8 cellular contexts compared by ENCODE assay signal in the genomic region with DNA sequence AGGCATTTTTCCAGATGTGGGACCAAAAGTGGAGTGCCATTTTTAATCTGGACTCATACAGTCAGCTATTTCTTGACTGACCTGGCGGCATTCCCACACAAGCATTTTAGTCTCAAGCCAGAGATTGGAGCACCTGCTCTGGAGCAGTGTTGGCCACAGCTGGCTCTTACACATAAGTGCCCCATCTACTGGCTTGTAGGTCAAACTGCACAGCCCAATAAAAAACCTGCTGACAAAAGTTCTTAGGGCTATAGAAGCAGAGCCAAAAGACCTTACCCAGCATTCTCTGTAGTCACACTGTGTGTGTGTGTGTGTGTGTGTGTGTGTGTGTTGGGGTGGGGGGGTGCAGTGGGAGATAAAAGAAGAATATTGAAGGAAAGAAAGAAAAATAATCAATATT. TPM values are rescaled to one million over a fixed set of nuclear protein-coding genes. Genes with fewer than 3 reads are reported as not detected.
DNase-seq lines count a peak whose midpoint lies in the region; ATAC-seq and TF ChIP-seq lines count a peak whose summit lies in the region.

No MANE protein-coding gene starts in this region.

- peak; percentile 33 for DNase-seq in activated naive CD4-positive, alpha-beta T cell treated with anti-CD3 and anti-CD28 coated beads, Interleukin-2, amount 10 ng/mL, durations not matched to agents 7 days and 5 days
- no peak for DNase-seq in activated naive CD4-positive, alpha-beta T cell (lab: John Stamatoyannopoulos, UW)
- DNase-seq in GM23338 (ENCODE audit: low spot score) (peak; percentile 83), astrocyte of the cerebellum (ENCODE audit: low read depth) (no peak), C1 segment of cervical spinal cord (lab: John Stamatoyannopoulos, UW) (no peak), cardiac septum (ENCODE audit: low spot score) (no peak)
- DNase-seq in naive thymus-derived CD4-positive, alpha-beta T cell, result peak in 2 of 9 donors; percentile 2 to 11

- H3K4me1 ChIP-seq in GM23338 (ENCODE audit: insufficient read depth) (no peaks in the 10 kb centered on the region), Loucy (ENCODE audit: insufficient read depth, low read length, poor library complexity, severe bottlenecking) (no peaks in the 10 kb centered on the region)
- H3K4me1 ChIP-seq in naive thymus-derived CD4-positive, alpha-beta T cell (ENCODE audit: control insufficient read depth in 2 of 2, insufficient read depth in 2 of 2, low read length in 2 of 2), result no peaks in the 10 kb centered on the region

- H3K36me3 ChIP-seq in GM23338 (ENCODE audit: insufficient read depth) (no peaks in the 10 kb centered on the region), Loucy (ENCODE audit: insufficient read depth, low read length) (no peaks in the 10 kb centered on the region)
- no peaks in the 10 kb centered on the region for H3K36me3 ChIP-seq in naive thymus-derived CD4-positive, alpha-beta T cell (ENCODE audit: control insufficient read depth in 2 of 3, insufficient read depth in 3 of 3, low read length in 3 of 3)

- H3K9ac ChIP-seq in Loucy (ENCODE audit: low read depth, low read length, poor library complexity, severe bottlenecking), result no peak overlapping the region

- no peaks in the 10 kb centered on the region for H3K79me2 ChIP-seq in GM23338 (replicated peaks; ENCODE audit: insufficient read depth)
- H3K79me2 ChIP-seq in Loucy (ENCODE audit: insufficient read depth, low read length), result no peaks in the 10 kb centered on the region

- H3K4me1 Mint-ChIP-seq in activated naive CD4-positive, alpha-beta T cell treated with anti-CD3 and anti-CD28 coated beads, Interleukin-2, amount 10 ng/mL, durations not matched to agents 7 days and 5 days, result peaks cover 3% of the 10 kb centered on the region
- H3K4me1 Mint-ChIP-seq in GM23338, result no peaks in the 10 kb centered on the region
- peaks cover 0 to 5% (median 0%) of the 10 kb centered on the region in 7 donors for H3K4me1 Mint-ChIP-seq in naive thymus-derived CD4-positive, alpha-beta T cell

- H3K4me2 ChIP-seq in GM23338 (no peak overlapping the region), Loucy (ENCODE audit: low read depth, low read length, poor library complexity, severe bottlenecking) (no peak overlapping the region)

- peaks cover 7% of the 10 kb centered on the region; the same call in 1 of the 2 replicates for H3K9me3 ChIP-seq in Loucy (ENCODE audit: insufficient read depth, low read depth, low read length)
- peaks cover 0 to 11% (median 0%) of the 10 kb centered on the region in 3 experiments for H3K9me3 ChIP-seq in naive thymus-derived CD4-positive, alpha-beta T cell (ENCODE audit: control insufficient read depth in 2 of 3, low read length in 3 of 3)

- POLR2A ChIA-PET in naive thymus-derived CD4-positive, alpha-beta T cell (lab: Charles Lee), result no interaction called here

- peaks cover 18% of the 10 kb centered on the region for H3K9me3 Mint-ChIP-seq in activated naive CD4-positive, alpha-beta T cell treated with anti-CD3 and anti-CD28 coated beads, Interleukin-2, amount 10 ng/mL, durations not matched to agents 7 days and 5 days
- H3K9me3 Mint-ChIP-seq in GM23338, result peaks cover 25% of the 10 kb centered on the region
- H3K9me3 Mint-ChIP-seq in naive thymus-derived CD4-positive, alpha-beta T cell, result peaks cover 3 to 46% (median 20%) of the 10 kb centered on the region in 11 donors

- H3K9me2 ChIP-seq in GM23338 (ENCODE audit: insufficient read depth), result 0 out of 2 replicates have a peak, but pooled peaks cover 6% of the 10 kb centered on the region
- no peaks in the 10 kb centered on the region for H3K9me2 ChIP-seq in Loucy (replicated peaks; ENCODE audit: low read depth, low read length)

- no peak overlapping the region for H3K4me3 Mint-ChIP-seq in activated naive CD4-positive, alpha-beta T cell treated with anti-CD3 and anti-CD28 coated beads, Interleukin-2, amount 10 ng/mL, durations not matched to agents 7 days and 5 days
- no peak overlapping the region for H3K4me3 Mint-ChIP-seq in GM23338
- no peak overlapping the region for H3K4me3 Mint-ChIP-seq in naive thymus-derived CD4-positive, alpha-beta T cell

- H3K27ac Mint-ChIP-seq in activated naive CD4-positive, alpha-beta T cell treated with anti-CD3 and anti-CD28 coated beads, Interleukin-2, amount 10 ng/mL, durations not matched to agents 7 days and 5 days, result no peak overlapping the region
- H3K27ac Mint-ChIP-seq in GM23338, result no peak overlapping the region
- H3K27ac Mint-ChIP-seq in naive thymus-derived CD4-positive, alpha-beta T cell, result no peak overlapping the region

- H2AFZ ChIP-seq in GM23338, result peak overlapping the region; percentile 6; the same call in 1 of the 2 replicates
- no peak overlapping the region for H2AFZ ChIP-seq in Loucy (ENCODE audit: low read length)

- H3K27me3 Mint-ChIP-seq in activated naive CD4-positive, alpha-beta T cell treated with anti-CD3 and anti-CD28 coated beads, Interleukin-2, amount 10 ng/mL, durations not matched to agents 7 days and 5 days, result peaks cover 45% of the 10 kb centered on the region
- peaks cover 4% of the 10 kb centered on the region for H3K27me3 Mint-ChIP-seq in GM23338 (ENCODE audit: insufficient read depth, low read depth, poor library complexity)
- H3K27me3 Mint-ChIP-seq in naive thymus-derived CD4-positive, alpha-beta T cell, result peaks cover 17 to 47% (median 43%) of the 10 kb centered on the region in 5 donors

- H3K36me3 Mint-ChIP-seq in activated naive CD4-positive, alpha-beta T cell treated with anti-CD3 and anti-CD28 coated beads, Interleukin-2, amount 10 ng/mL, durations not matched to agents 7 days and 5 days, result no peaks in the 10 kb centered on the region
- peaks cover 16% of the 10 kb centered on the region for H3K36me3 Mint-ChIP-seq in GM23338 (ENCODE audit: low read depth)
- peaks cover 0 to 28% (median 7%) of the 10 kb centered on the region in 5 donors for H3K36me3 Mint-ChIP-seq in naive thymus-derived CD4-positive, alpha-beta T cell

- no peaks in the 10 kb centered on the region for H4K20me1 ChIP-seq in GM23338 (replicated peaks; ENCODE audit: insufficient read depth)
- no peaks in the 10 kb centered on the region for H4K20me1 ChIP-seq in Loucy (ENCODE audit: insufficient read depth, low read length, poor library complexity, severe bottlenecking)

- TF ChIP-seq CTCF in GM23338 (conservative IDR thresholded peaks at IDR 0.05; ENCODE audit: low read depth in 2 of 2), result peak; percentile 62 to 74
- TF ChIP-seq CTCF in Loucy (conservative IDR thresholded peaks at IDR 0.05; ENCODE audit: low read length), result peak; percentile 64
- peak; percentile 49 for TF ChIP-seq CTCF in astrocyte of the cerebellum (IDR thresholded peaks at IDR 0.05; ENCODE audit: low read depth, low read length, missing control alignments)

- H3F3A ChIP-seq in GM23338 (replicated peaks; ENCODE audit: low read depth) (no peaks in the 10 kb centered on the region), Loucy (ENCODE audit: low read depth) (no peaks in the 10 kb centered on the region)

- in situ Hi-C loops in astrocyte of the cerebellum (cut with HindIII; ENCODE audit: low sequenced_read_pairs), result no loop called here

- CTCF ChIA-PET in activated naive CD4-positive, alpha-beta T cell treated with anti-CD3 and anti-CD28 coated beads, Interleukin-2, amount 10 ng/mL, durations not matched to agents 7 days and 5 days (lab: Charles Lee), result interaction anchor here (0.5 to 1.4 kb wide), 5 partner anchors 13 to 1449 kb away, joined by 3 to 4 read pairs (median 4); no protein-coding TSS in a partner anchor
- CTCF ChIA-PET in naive thymus-derived CD4-positive, alpha-beta T cell (lab: Charles Lee), result interaction anchor here (0.6 to 0.7 kb wide), 2 partner anchors 34 to 451 kb away, joined by 3 to 6 read pairs; no protein-coding TSS in a partner anchor

- peak; percentile 98 for ATAC-seq in GM23338
- ATAC-seq in naive thymus-derived CD4-positive, alpha-beta T cell, result peak; percentile 58

- intact Hi-C loops in naive thymus-derived CD4-positive, alpha-beta T cell (cut with micrococcal nuclease), result loop anchor here in 1 of 2 donors (1.0 kb wide), 2 partner anchors 266 to 297 kb away; no protein-coding TSS in a partner anchor
- intact Hi-C loops in cardiac septum (cut with DNase I), result no loop called here

- H3K27ac ChIP-seq in GM23338 (ENCODE audit: low read depth), result no peak overlapping the region
- H3K27ac ChIP-seq in naive thymus-derived CD4-positive, alpha-beta T cell (ENCODE audit: low read depth, low read length), result no peak overlapping the region

- H3K27me3 ChIP-seq in GM23338 (ENCODE audit: insufficient read depth), result no peaks in the 10 kb centered on the region
- no peaks in the 10 kb centered on the region for H3K27me3 ChIP-seq in Loucy (ENCODE audit: insufficient read depth, low read length, poor library complexity, severe bottlenecking)
- H3K27me3 ChIP-seq in naive thymus-derived CD4-positive, alpha-beta T cell (ENCODE audit: control insufficient read depth in 2 of 2, insufficient read depth in 2 of 2, low read length in 2 of 2), result no peaks in the 10 kb centered on the region

- H3K4me3 ChIP-seq in GM23338 (no peak overlapping the region), Loucy (ENCODE audit: low read length, poor library complexity, severe bottlenecking) (no peak overlapping the region), astrocyte of the cerebellum (ENCODE audit: low read depth, low read length) (no peak overlapping the region)
- H3K4me3 ChIP-seq in naive thymus-derived CD4-positive, alpha-beta T cell (ENCODE audit: low read length), result no peak overlapping the region

RNA-seq across cellular contexts. Expression of a gene that starts 38.6 kb away (rescaled TPM):
- total RNA-seq in GM23338 (2014; rRNA removed; shearing (Covaris generic)), result 108 and 114 TPM in 2 replicates
- polyA plus RNA-seq in GM23338 (2016; fragmentation: Nextera tagmentation; extraction: Ambion mirVana), result 62.5 and 66.6 TPM in 2 replicates
- 100 to 1,000 TPM in 4 of 5 experiments, 10 to 100 TPM in 1; 77.9 to 132 (median 124) TPM for total RNA-seq in naive thymus-derived CD4-positive, alpha-beta T cell
- polyA plus RNA-seq in naive thymus-derived CD4-positive, alpha-beta T cell, result 10 to 100 TPM; 51.7 to 82.1 TPM
- 68.0 TPM for total RNA-seq in cardiac septum

Comparison
In these comparisons a context has a peak if more than half of its experiments do, and no peak if none do; other contexts are left out.
1. DNase-seq: peak in activated naive CD4-positive, alpha-beta T cell treated with anti-CD3 and anti-CD28 coated beads, Interleukin-2, amount 10 ng/mL, durations not matched to agents 7 days and 5 days (single experiment) and GM23338 (single experiment); none in activated naive CD4-positive, alpha-beta T cell (0 of 4), astrocyte of the cerebellum (single experiment), C1 segment of cervical spinal cord (0 of 14) and cardiac septum (single experiment).
2. Peak in every context shown above with its lines, with median percentiles within 50 percentile points of each other: CTCF ChIP-seq.